Comparison of ENCODE assay signal across 9 cellular contexts in genomic region chr9:74172874-74173273, GRCh38.
DNase-seq lines count a peak whose midpoint lies in the region; ATAC-seq and TF ChIP-seq lines count a peak whose summit lies in the region.
"Had no signal": no experiment of that assay in that cellular context is flagged by ENCODE, and none has a peak within 500 bp of the region (broad histone marks: within the 10 kb centered on the region; RNA-seq: fewer than 3 reads in every experiment).

No MANE protein-coding gene starts in this region.

- intact Hi-C loops in esophagus squamous epithelium (cut with DNase I): no loop called here

- DNase-seq in Kasumi-1 (lab: John Stamatoyannopoulos, UW) (peak; percentile 11 to 36), ureter (ENCODE audit: low spot score) (no peak), esophagus squamous epithelium (lab: John Stamatoyannopoulos, UW) (no peak)
- DNase-seq in stimulated activated CD4-positive, alpha-beta T cell treated with anti-CD3 and anti-CD28 coated beads, Interleukin-4, amount 100 ng/mL, for 24 hours: no peak
- no peak for DNase-seq in activated CD4-positive, alpha-beta T cell treated with anti-CD3 and anti-CD28 coated beads, Interleukin-2, amount 50 U/mL, for 4 hours

- ATAC-seq in GM18499 (IDR thresholded peaks at IDR 0.05; ENCODE audit: insufficient read depth, unreplicated experiment) (peak; percentile 99), GM19468 (IDR thresholded peaks at IDR 0.05; ENCODE audit: extremely low read depth, unreplicated experiment) (peak; percentile 92), HG02973 (IDR thresholded peaks at IDR 0.05; ENCODE audit: unreplicated experiment) (peak; percentile 98)

- TF ChIP-seq CTCF in esophagus squamous epithelium (IDR thresholded peaks at IDR 0.05): no peak

- H3K9me3 ChIP-seq in esophagus squamous epithelium: no peaks in the 10 kb centered on the region

- H3K36me3 ChIP-seq in esophagus squamous epithelium: no peaks in the 10 kb centered on the region

- H3K4me3 ChIP-seq in esophagus squamous epithelium: no peak overlapping the region

- H3K27ac ChIP-seq in esophagus squamous epithelium: no peak overlapping the region
- H3K27ac ChIP-seq: epithelial cell of prostate had no signal

- no peak for TF ChIP-seq POLR2A in esophagus squamous epithelium (IDR thresholded peaks at IDR 0.05)

- H3K4me1 ChIP-seq in esophagus squamous epithelium: no peaks in the 10 kb centered on the region

- H3K27me3 ChIP-seq in esophagus squamous epithelium: no peaks in the 10 kb centered on the region

- 63 to 74% methylated on average over 3 of the region's 3 CpGs for WGBS in esophagus squamous epithelium, 2 donors

Comparison
In these comparisons a context has a peak if more than half of its experiments do, and no peak if none do; other contexts are left out.
1. DNase-seq: peak in Kasumi-1 (2 of 2); none in ureter (single experiment), stimulated activated CD4-positive, alpha-beta T cell treated with anti-CD3 and anti-CD28 coated beads, Interleukin-4, amount 100 ng/mL, for 24 hours (single experiment), esophagus squamous epithelium (single experiment) and activated CD4-positive, alpha-beta T cell treated with anti-CD3 and anti-CD28 coated beads, Interleukin-2, amount 50 U/mL, for 4 hours (0 of 2).
2. Peak in every context shown above with its lines, with median percentiles within 50 percentile points of each other: ATAC-seq.